26 cellular contexts compared by ENCODE assay signal in genomic region chr6:152502421-152503188, GRCh38.
DNase-seq lines count a peak whose midpoint lies in the region; ATAC-seq, FAIRE-seq and TF ChIP-seq lines count a peak whose summit lies in the region.
"Had no signal": no experiment of that assay in that cellular context is flagged by ENCODE, and none has a peak within 500 bp of the region (broad histone marks: within the 10 kb centered on the region; RNA-seq: fewer than 3 reads in every experiment).

No MANE protein-coding gene starts in this region.

- FAIRE-seq in bronchial epithelial cell (lab: Jason Lieb, UNC), result no peak
- no peak for FAIRE-seq in frontal cortex (lab: Jason Lieb, UNC)
- no peak for FAIRE-seq in GM12892 (lab: Jason Lieb, UNC)
- FAIRE-seq: D721Med, GM19239, HTR-8/SVneo had no signal

- in situ Hi-C loops in HAP-1 (cut with MboI; ENCODE audit: low sequenced_read_pairs), result no loop called here

- H3K4me3 ChIP-seq in bronchial epithelial cell (ENCODE audit: low read depth, low read length) (no peak overlapping the region), HAP-1 (no peak overlapping the region)
- H3K4me3 ChIP-seq: BLaER1 treated with 17β-estradiol and CSF1 and Interleukin-3, amounts not matched to agents 10 nM and 100 nM had no signal

- DNase-seq in natural killer cell treated with Interleukin-12 subunit alpha and Interleukin-12 subunit beta and Interleukin-15 and Interleukin-18, amount 100 ng/mL, for 72 hours (ENCODE audit: low spot score), result no peak
- DNase-seq in natural killer cell, result no peak
- peak; percentile 7 for DNase-seq in LHCN-M2 (ENCODE audit: low read depth)
- DNase-seq in bronchial epithelial cell (ENCODE audit: low read depth), result peak; percentile 41
- DNase-seq in stimulated activated effector memory CD8-positive, alpha-beta T cell treated with anti-CD3 and anti-CD28 coated beads, Interleukin-12 subunit alpha, Interleukin-12 subunit beta, amount 100 ng/mL, for 72 hours (ENCODE audit: low spot score in 2 of 2), result no peak
- DNase-seq in frontal cortex (ENCODE audit: low spot score in 2 of 2), result no peak
- no peak for DNase-seq in GM12892 (ENCODE audit: insufficient read length)
- DNase-seq in HAP-1 (ENCODE audit: low spot score in 2 of 2), result no peak
- DNase-seq: AML-193; CD4-positive, alpha-beta T cell; DMS79; EL; GF-D8; H7; HFFc6; KG1; MM.1S; NCI-H2029 treated with DMSO at 0.1 percent for 48 hours; NCI-H2227 treated with DMSO at 0.1 percent for 48 hours; NCI-H69; SIG-M5 had no signal

- no peaks in the 10 kb centered on the region for H3K9me3 Mint-ChIP-seq in natural killer cell treated with Interleukin-12 subunit alpha and Interleukin-12 subunit beta and Interleukin-15 and Interleukin-18, amount 100 ng/mL, for 72 hours
- no peaks in the 10 kb centered on the region for H3K9me3 Mint-ChIP-seq in natural killer cell
- no peaks in the 10 kb centered on the region for H3K9me3 Mint-ChIP-seq in stimulated activated effector memory CD8-positive, alpha-beta T cell treated with anti-CD3 and anti-CD28 coated beads, Interleukin-12 subunit alpha, Interleukin-12 subunit beta, amount 100 ng/mL, for 72 hours
- H3K9me3 Mint-ChIP-seq: CD4-positive, alpha-beta T cell had no signal

- H3K27ac Mint-ChIP-seq in natural killer cell treated with Interleukin-12 subunit alpha and Interleukin-12 subunit beta and Interleukin-15 and Interleukin-18, amount 100 ng/mL, for 72 hours, result peak overlapping the region in 1 of 2 donors; percentile 75
- H3K27ac Mint-ChIP-seq in natural killer cell, result no peak overlapping the region
- H3K27ac Mint-ChIP-seq in stimulated activated effector memory CD8-positive, alpha-beta T cell treated with anti-CD3 and anti-CD28 coated beads, Interleukin-12 subunit alpha, Interleukin-12 subunit beta, amount 100 ng/mL, for 72 hours, result peak overlapping the region; percentile 20
- H3K27ac Mint-ChIP-seq: CD4-positive, alpha-beta T cell; HFFc6 had no signal

- no peaks in the 10 kb centered on the region for H3K4me1 ChIP-seq in HAP-1

- peak overlapping the region; percentile 56 for H3K4me3 Mint-ChIP-seq in natural killer cell treated with Interleukin-12 subunit alpha and Interleukin-12 subunit beta and Interleukin-15 and Interleukin-18, amount 100 ng/mL, for 72 hours
- H3K4me3 Mint-ChIP-seq in natural killer cell, result no peak overlapping the region
- H3K4me3 Mint-ChIP-seq in stimulated activated effector memory CD8-positive, alpha-beta T cell treated with anti-CD3 and anti-CD28 coated beads, Interleukin-12 subunit alpha, Interleukin-12 subunit beta, amount 100 ng/mL, for 72 hours, result no peak overlapping the region
- H3K4me3 Mint-ChIP-seq: CD4-positive, alpha-beta T cell; HFFc6 had no signal

- TF ChIP-seq POLR2A in GM12892 (IDR thresholded peaks at IDR 0.05; ENCODE audit: low read depth, low read length), result no peak

- ATAC-seq in natural killer cell treated with Interleukin-12 subunit alpha and Interleukin-12 subunit beta and Interleukin-15 and Interleukin-18, amount 100 ng/mL, for 72 hours, result peak; percentile 28 to 90
- no peak for ATAC-seq in natural killer cell
- ATAC-seq in stimulated activated effector memory CD8-positive, alpha-beta T cell treated with anti-CD3 and anti-CD28 coated beads, Interleukin-12 subunit alpha, Interleukin-12 subunit beta, amount 100 ng/mL, for 72 hours, result peak; percentile 98
- ATAC-seq: Panc1 had no signal

- TF ChIP-seq CTCF in natural killer cell (IDR thresholded peaks at IDR 0.05) (no peak), bronchial epithelial cell (IDR thresholded peaks at IDR 0.05; ENCODE audit: insufficient read depth, low read length, severe bottlenecking) (no peak)

- H3K36me3 ChIP-seq in bronchial epithelial cell (ENCODE audit: control insufficient read depth, insufficient read depth, low read length), result no peaks in the 10 kb centered on the region
- H3K36me3 ChIP-seq in HAP-1 (replicated peaks), result no peaks in the 10 kb centered on the region
- H3K36me3 ChIP-seq: BLaER1 treated with 17β-estradiol and CSF1 and Interleukin-3, amounts not matched to agents 10 nM and 100 nM had no signal

- H3K27me3 ChIP-seq in bronchial epithelial cell (ENCODE audit: control insufficient read depth, insufficient read depth, low read length) (no peaks in the 10 kb centered on the region), HAP-1 (ENCODE audit: low read depth) (peaks cover 5% of the 10 kb centered on the region; the same call in 1 of the 2 replicates)
- H3K27me3 ChIP-seq: BLaER1 treated with 17β-estradiol and CSF1 and Interleukin-3, amounts not matched to agents 10 nM and 100 nM had no signal

- no peaks in the 10 kb centered on the region for H3K36me3 Mint-ChIP-seq in natural killer cell treated with Interleukin-12 subunit alpha and Interleukin-12 subunit beta and Interleukin-15 and Interleukin-18, amount 100 ng/mL, for 72 hours
- peaks cover 9% of the 10 kb centered on the region for H3K36me3 Mint-ChIP-seq in natural killer cell
- H3K36me3 Mint-ChIP-seq in stimulated activated effector memory CD8-positive, alpha-beta T cell treated with anti-CD3 and anti-CD28 coated beads, Interleukin-12 subunit alpha, Interleukin-12 subunit beta, amount 100 ng/mL, for 72 hours, result peaks cover 9% of the 10 kb centered on the region

- H3K4me1 Mint-ChIP-seq in natural killer cell treated with Interleukin-12 subunit alpha and Interleukin-12 subunit beta and Interleukin-15 and Interleukin-18, amount 100 ng/mL, for 72 hours (ENCODE audit: low read depth in 2 of 2), result peaks cover 0 to 23% of the 10 kb centered on the region in 2 donors
- no peaks in the 10 kb centered on the region for H3K4me1 Mint-ChIP-seq in natural killer cell
- H3K4me1 Mint-ChIP-seq in stimulated activated effector memory CD8-positive, alpha-beta T cell treated with anti-CD3 and anti-CD28 coated beads, Interleukin-12 subunit alpha, Interleukin-12 subunit beta, amount 100 ng/mL, for 72 hours, result peaks cover 5% of the 10 kb centered on the region

- intact Hi-C loops in natural killer cell (cut with micrococcal nuclease), result no loop called here

- H3K27me3 Mint-ChIP-seq in natural killer cell treated with Interleukin-12 subunit alpha and Interleukin-12 subunit beta and Interleukin-15 and Interleukin-18, amount 100 ng/mL, for 72 hours, result no peaks in the 10 kb centered on the region
- H3K27me3 Mint-ChIP-seq in natural killer cell (ENCODE audit: low read depth in 2 of 2), result no peaks in the 10 kb centered on the region
- H3K27me3 Mint-ChIP-seq: CD4-positive, alpha-beta T cell had no signal

- no peaks in the 10 kb centered on the region for H3K9me3 ChIP-seq in HAP-1
- H3K9me3 ChIP-seq: BLaER1 treated with 17β-estradiol and CSF1 and Interleukin-3, amounts not matched to agents 10 nM and 100 nM had no signal

Comparison
In these comparisons a context has a peak if more than half of its experiments do, and no peak if none do; other contexts are left out.
1. ATAC-seq: peak in natural killer cell treated with Interleukin-12 subunit alpha and Interleukin-12 subunit beta and Interleukin-15 and Interleukin-18, amount 100 ng/mL, for 72 hours (2 of 2) and stimulated activated effector memory CD8-positive, alpha-beta T cell treated with anti-CD3 and anti-CD28 coated beads, Interleukin-12 subunit alpha, Interleukin-12 subunit beta, amount 100 ng/mL, for 72 hours (single experiment); none in natural killer cell (0 of 3).
2. DNase-seq: peak in LHCN-M2 (single experiment) and bronchial epithelial cell (single experiment); none in natural killer cell treated with Interleukin-12 subunit alpha and Interleukin-12 subunit beta and Interleukin-15 and Interleukin-18, amount 100 ng/mL, for 72 hours (single experiment), natural killer cell (single experiment), stimulated activated effector memory CD8-positive, alpha-beta T cell treated with anti-CD3 and anti-CD28 coated beads, Interleukin-12 subunit alpha, Interleukin-12 subunit beta, amount 100 ng/mL, for 72 hours (0 of 2), frontal cortex (0 of 2), GM12892 (single experiment) and HAP-1 (0 of 2).